8 cellular contexts compared by ENCODE assay signal in genomic region chr9:126722252-126722921, GRCh38.
DNase-seq lines count a peak whose midpoint lies in the region; ATAC-seq lines count a peak whose summit lies in the region.

No MANE protein-coding gene starts in this region.

- no peaks in the 10 kb centered on the region for H3K27me3 ChIP-seq in effector memory CD4-positive, alpha-beta T cell (replicated peaks; ENCODE audit: control insufficient read depth, insufficient read depth, low read length, poor library complexity, severe bottlenecking)
- H3K27me3 ChIP-seq in mucosa of stomach (ENCODE audit: control insufficient read depth, insufficient read depth, low read length): peaks cover 61% of the 10 kb centered on the region

- POLR2A ChIA-PET in activated CD8-positive, alpha-beta T cell treated with anti-CD3 and anti-CD28 coated beads, Interleukin-2, amount 10 ng/mL, durations not matched to agents 7 days and 5 days (lab: Charles Lee): interaction anchor here (1.3 to 2.8 kb wide), 8 partner anchors 10 to 83 kb away, joined by 7 to 23 read pairs (median 14); partner anchors contain the start of gene ZBTB43

- H3K9me3 ChIP-seq in effector memory CD4-positive, alpha-beta T cell (ENCODE audit: control insufficient read depth, low read length): no peaks in the 10 kb centered on the region
- no peaks in the 10 kb centered on the region for H3K9me3 ChIP-seq in mucosa of stomach (ENCODE audit: control insufficient read depth, low read length)

- H3K27ac ChIP-seq in effector memory CD4-positive, alpha-beta T cell (ENCODE audit: insufficient read depth, low read length, poor library complexity, severe bottlenecking): peak overlapping the region; percentile 97

- H3K36me3 ChIP-seq in effector memory CD4-positive, alpha-beta T cell (ENCODE audit: control insufficient read depth, insufficient read depth, low read length): no peaks in the 10 kb centered on the region
- H3K36me3 ChIP-seq in mucosa of stomach (ENCODE audit: control insufficient read depth, insufficient read depth, low read length): no peaks in the 10 kb centered on the region

- H3K9me3 Mint-ChIP-seq in activated CD8-positive, alpha-beta T cell treated with anti-CD3 and anti-CD28 coated beads, Interleukin-2, amount 10 ng/mL, durations not matched to agents 7 days and 5 days (ENCODE audit: insufficient read depth): no peaks in the 10 kb centered on the region

- H3K36me3 Mint-ChIP-seq in activated CD8-positive, alpha-beta T cell treated with anti-CD3 and anti-CD28 coated beads, Interleukin-2, amount 10 ng/mL, durations not matched to agents 7 days and 5 days (ENCODE audit: low read depth): peaks cover 2% of the 10 kb centered on the region

- H3K4me3 ChIP-seq in effector memory CD4-positive, alpha-beta T cell (ENCODE audit: insufficient read depth, low read depth, low read length, poor library complexity, severe bottlenecking): peak overlapping the region; percentile 84
- H3K4me3 ChIP-seq in mucosa of stomach (ENCODE audit: low read length): peak overlapping the region; percentile 31

- peak overlapping the region; percentile 98 for H3K27ac Mint-ChIP-seq in activated CD8-positive, alpha-beta T cell treated with anti-CD3 and anti-CD28 coated beads, Interleukin-2, amount 10 ng/mL, durations not matched to agents 7 days and 5 days

- peak overlapping the region; percentile 84 for H3K4me3 Mint-ChIP-seq in activated CD8-positive, alpha-beta T cell treated with anti-CD3 and anti-CD28 coated beads, Interleukin-2, amount 10 ng/mL, durations not matched to agents 7 days and 5 days

- CTCF ChIA-PET in activated CD8-positive, alpha-beta T cell treated with anti-CD3 and anti-CD28 coated beads, Interleukin-2, amount 10 ng/mL, durations not matched to agents 7 days and 5 days (lab: Charles Lee): interaction anchor here (2.2 kb wide), 1 partner anchor 16 kb away, joined by 34 read pairs; no protein-coding TSS in a partner anchor

- peaks cover 46% of the 10 kb centered on the region for H3K4me1 Mint-ChIP-seq in activated CD8-positive, alpha-beta T cell treated with anti-CD3 and anti-CD28 coated beads, Interleukin-2, amount 10 ng/mL, durations not matched to agents 7 days and 5 days (ENCODE audit: low read depth)

- DNase-seq in NCI-H2081 (lab: John Stamatoyannopoulos, UW): peak; percentile 52 to 53
- DNase-seq in NCI-H2081 treated with DMSO at 0.1 percent for 48 hours (lab: John Stamatoyannopoulos, UW): no peak
- peak; percentile 51 for DNase-seq in NCI-H69 (lab: John Stamatoyannopoulos, UW)
- peak; percentile 91 for DNase-seq in activated CD8-positive, alpha-beta T cell treated with anti-CD3 and anti-CD28 coated beads, Interleukin-2, amount 10 ng/mL, durations not matched to agents 7 days and 5 days
- DNase-seq in effector memory CD4-positive, alpha-beta T cell: peak; percentile 81 to 85 (median 81)
- peak; percentile 94 for DNase-seq in stimulated activated CD8-positive, alpha-beta memory T cell treated with anti-CD3 and anti-CD28 coated beads, Interleukin-4, amount 100 ng/mL, for 48 hours

- ATAC-seq in HG02943 (IDR thresholded peaks at IDR 0.05; ENCODE audit: low read depth, unreplicated experiment): peak; percentile 53
- ATAC-seq in activated CD8-positive, alpha-beta T cell treated with anti-CD3 and anti-CD28 coated beads, Interleukin-2, amount 10 ng/mL, durations not matched to agents 7 days and 5 days: peak; percentile 56

- H3K4me1 ChIP-seq in effector memory CD4-positive, alpha-beta T cell (ENCODE audit: control insufficient read depth, insufficient read depth, low read length, poor library complexity, severe bottlenecking): peaks cover 42% of the 10 kb centered on the region
- peaks cover 13% of the 10 kb centered on the region for H3K4me1 ChIP-seq in mucosa of stomach (ENCODE audit: control insufficient read depth, insufficient read depth, low read length)

- peaks cover 7% of the 10 kb centered on the region for H3K27me3 Mint-ChIP-seq in activated CD8-positive, alpha-beta T cell treated with anti-CD3 and anti-CD28 coated beads, Interleukin-2, amount 10 ng/mL, durations not matched to agents 7 days and 5 days (ENCODE audit: low read depth)

- H3K9ac ChIP-seq in mucosa of stomach (ENCODE audit: low read length): peak overlapping the region; percentile 65
